In genomic region chr1:62355095-62355494, GRCh38 we compare ENCODE assay signal across 16 cellular contexts. TPM values are rescaled to one million over a fixed set of nuclear protein-coding genes. Genes with fewer than 3 reads are reported as not detected.
DNase-seq lines count a peak whose midpoint lies in the region; ATAC-seq and TF ChIP-seq lines count a peak whose summit lies in the region.
"Had no signal": no experiment of that assay in that cellular context is flagged by ENCODE, and none has a peak within 500 bp of the region (broad histone marks: within the 10 kb centered on the region; RNA-seq: fewer than 3 reads in every experiment).

No MANE protein-coding gene starts in this region.

- peak overlapping the region; percentile 65 for H3K27ac Mint-ChIP-seq in dendritic cell treated with granulocyte-macrophage colony-stimulating factor and Interleukin-4, amounts not matched to agents 40 ng/mL and 50 ng/mL, for 4 days
- H3K27ac Mint-ChIP-seq in CD4-positive, alpha-beta T cell = no peak overlapping the region

- H3K36me3 Mint-ChIP-seq in dendritic cell treated with granulocyte-macrophage colony-stimulating factor and Interleukin-4, amounts not matched to agents 40 ng/mL and 50 ng/mL, for 4 days (ENCODE audit: low read depth) = no peaks in the 10 kb centered on the region
- H3K36me3 Mint-ChIP-seq in CD4-positive, alpha-beta T cell (ENCODE audit: low read depth) = no peaks in the 10 kb centered on the region

- no peaks in the 10 kb centered on the region for H3K4me1 ChIP-seq in psoas muscle
- H3K4me1 ChIP-seq in SJCRH30 = peaks cover 24% of the 10 kb centered on the region
- H3K4me1 ChIP-seq: Caco-2 had no signal

- in situ Hi-C loops in ACHN (cut with HindIII; ENCODE audit: low pct_ligation_motif_present, low pct_unique_long_range_greater_than_20kb, low sequenced_read_pairs) = no loop called here

- H3K27me3 ChIP-seq in psoas muscle (ENCODE audit: insufficient read depth in 3 of 3, low read length in 2 of 3) = peaks cover 0 to 1% (median 0%) of the 10 kb centered on the region in 3 donors
- H3K27me3 ChIP-seq in CD4-positive, alpha-beta T cell (ENCODE audit: control insufficient read depth, insufficient read depth, low read length) = no peaks in the 10 kb centered on the region
- H3K27me3 ChIP-seq in SJCRH30 = no peaks in the 10 kb centered on the region

- H3K9me3 ChIP-seq in psoas muscle = no peaks in the 10 kb centered on the region
- H3K9me3 ChIP-seq in CD4-positive, alpha-beta T cell (ENCODE audit: control insufficient read depth, low read length) = no peaks in the 10 kb centered on the region
- no peaks in the 10 kb centered on the region for H3K9me3 ChIP-seq in SJCRH30 (replicated peaks)
- H3K9me3 ChIP-seq: Caco-2 had no signal

- POLR2A ChIA-PET in CD4-positive, alpha-beta T cell (lab: Charles Lee) = no interaction called here

- TF ChIP-seq CTCF in psoas muscle (IDR thresholded peaks at IDR 0.05) = no peak
- no peak for TF ChIP-seq CTCF in CD4-positive, alpha-beta T cell (IDR thresholded peaks at IDR 0.05)

- peak in 3 of 4 donors; percentile 68 to 71 (median 70) for ATAC-seq in psoas muscle
- ATAC-seq in CD4-positive, alpha-beta T cell (ENCODE audit: poor library complexity) = no peak
- ATAC-seq: HCT116 had no signal

- H3K4me1 Mint-ChIP-seq in dendritic cell treated with granulocyte-macrophage colony-stimulating factor and Interleukin-4, amounts not matched to agents 40 ng/mL and 50 ng/mL, for 4 days (ENCODE audit: low read depth) = peaks cover 42% of the 10 kb centered on the region
- H3K4me1 Mint-ChIP-seq in CD4-positive, alpha-beta T cell (ENCODE audit: low read depth) = peaks cover 8% of the 10 kb centered on the region

- peaks cover 2% of the 10 kb centered on the region for H3K27me3 Mint-ChIP-seq in dendritic cell treated with granulocyte-macrophage colony-stimulating factor and Interleukin-4, amounts not matched to agents 40 ng/mL and 50 ng/mL, for 4 days
- no peaks in the 10 kb centered on the region for H3K27me3 Mint-ChIP-seq in CD4-positive, alpha-beta T cell

- 63 to 70% (median 64%) methylated on average over 8 of the region's 8 CpGs for WGBS in psoas muscle, 3 donors

- intact Hi-C loops in dendritic cell treated with granulocyte-macrophage colony-stimulating factor and Interleukin-4, amounts not matched to agents 40 ng/mL and 50 ng/mL, for 4 days (cut with micrococcal nuclease) = no loop called here
- intact Hi-C loops in psoas muscle (cut with DNase I) = no loop called here
- intact Hi-C loops in CD4-positive, alpha-beta T cell (cut with DNase I, micrococcal nuclease) = no loop called here

- DNase-seq in CD1c-positive myeloid dendritic cell (ENCODE audit: extremely low spot score) (peak; percentile 15), M059J (ENCODE audit: low read depth) (peak; percentile 83), psoas muscle (peak in 1 of 2 donors; percentile 19), SJCRH30 (no peak), ACHN (no peak)
- DNase-seq in CD4-positive, alpha-beta T cell = no peak
- DNase-seq: Caco-2, DMS153, NCI-H1417 treated with DMSO at 0.1 percent for 48 hours, NCI-H2029 treated with DMSO at 0.1 percent for 48 hours, NCI-H2171 treated with DMSO at 0.1 percent for 48 hours, NCI-H748 treated with DMSO at 0.1 percent for 48 hours, SHP77 had no signal

- no peak overlapping the region for H3K27ac ChIP-seq in psoas muscle
- no peak overlapping the region for H3K27ac ChIP-seq in CD4-positive, alpha-beta T cell (ENCODE audit: low read depth, low read length)
- H3K27ac ChIP-seq in SJCRH30 = no peak overlapping the region
- H3K27ac ChIP-seq: C4-2B had no signal

- no peaks in the 10 kb centered on the region for H3K9me3 Mint-ChIP-seq in dendritic cell treated with granulocyte-macrophage colony-stimulating factor and Interleukin-4, amounts not matched to agents 40 ng/mL and 50 ng/mL, for 4 days
- H3K9me3 Mint-ChIP-seq in CD4-positive, alpha-beta T cell = no peaks in the 10 kb centered on the region

- H3K4me3 Mint-ChIP-seq in dendritic cell treated with granulocyte-macrophage colony-stimulating factor and Interleukin-4, amounts not matched to agents 40 ng/mL and 50 ng/mL, for 4 days = no peak overlapping the region
- no peak overlapping the region for H3K4me3 Mint-ChIP-seq in CD4-positive, alpha-beta T cell

- CTCF ChIA-PET in CD4-positive, alpha-beta T cell (lab: Charles Lee) = no interaction called here

- H3K36me3 ChIP-seq in psoas muscle (ENCODE audit: insufficient read depth in 1 of 2, low read depth in 1 of 2) = no peaks in the 10 kb centered on the region
- H3K36me3 ChIP-seq in SJCRH30 = no peaks in the 10 kb centered on the region

- H3K4me3 ChIP-seq in psoas muscle = no peak overlapping the region
- H3K4me3 ChIP-seq in SJCRH30 = no peak overlapping the region

RNA-seq across cellular contexts. Expression of gene KANK4, which starts 35.9 kb away (rescaled TPM):
- 21.4 and 27.2 TPM in 2 replicates for total RNA-seq in M059J (2014; rRNA removed; shearing (Covaris generic))
- under 1 TPM in 2 of 4 donors, not detected in 2; 0.12 to 0.21 TPM for total RNA-seq in psoas muscle
- 1 to 10 TPM in 1 of 3 donors, under 1 TPM in 1, not detected in 1; 0.09 to 1.1 TPM for polyA plus RNA-seq in psoas muscle
- not detected for total RNA-seq in CD4-positive, alpha-beta T cell
- 57.9 and 59.7 TPM in 2 replicates for total RNA-seq in SJCRH30 (2014; rRNA removed; shearing (Covaris generic))

Comparison
In these comparisons a context has a peak if more than half of its experiments do, and no peak if none do; other contexts are left out.
1. DNase-seq: peak in CD1c-positive myeloid dendritic cell (single experiment) and M059J (single experiment); none in CD4-positive, alpha-beta T cell (0 of 10), SJCRH30 (0 of 2) and ACHN (single experiment).
2. RNA of gene KANK4, which starts 35.9 kb away (total RNA-seq): 57.9 to 59.7 TPM in SJCRH30 and 21.4 to 27.2 TPM in M059J; 0.12 to 0.21 TPM in psoas muscle and not detected in CD4-positive, alpha-beta T cell; every median in the first group is over 10 times any median in the second.